8 cellular contexts compared by ENCODE assay signal in genomic region chr3:70064194-70064787, GRCh38.
A peak's percentile ranks its signal among the peaks of the same experiment; 100 is the strongest.
DNase-seq lines count a peak whose midpoint lies in the region; ATAC-seq, FAIRE-seq and TF ChIP-seq lines count a peak whose summit lies in the region.

No MANE protein-coding gene starts in this region.

- H3K9me3 Mint-ChIP-seq in astrocyte (ENCODE audit: unreplicated experiment), result no peaks in the 10 kb centered on the region
- H3K9me3 Mint-ChIP-seq in CD8-positive, alpha-beta memory T cell, result no peaks in the 10 kb centered on the region

- H3K4me3 ChIP-seq in AG09309 (ENCODE audit: control insufficient read depth, low read depth, low read length) (no peak overlapping the region), MM.1S (ENCODE audit: low read length) (no peak overlapping the region), astrocyte (ENCODE audit: insufficient read depth, low read depth, low read length) (no peak overlapping the region), uterus (no peak overlapping the region)
- H3K4me3 ChIP-seq in CD8-positive, alpha-beta memory T cell (ENCODE audit: low read length), result no peak overlapping the region

- H3K9ac ChIP-seq in MM.1S (ENCODE audit: low read length) (no peak overlapping the region), astrocyte (ENCODE audit: low read length) (no peak overlapping the region)

- H3K27ac Mint-ChIP-seq in astrocyte (ENCODE audit: unreplicated experiment), result no peak overlapping the region
- H3K27ac Mint-ChIP-seq in CD8-positive, alpha-beta memory T cell, result no peak overlapping the region

- CTCF ChIA-PET in CD8-positive, alpha-beta memory T cell (lab: Charles Lee), result interaction anchor here (0.8 kb wide), 1 partner anchor 28 kb away, joined by 3 read pairs; no protein-coding TSS in a partner anchor

- DNase-seq in AG09309 (ENCODE audit: low read depth), result peak; percentile 4
- peak; percentile 28 for DNase-seq in MM.1S
- no peak for DNase-seq in astrocyte (ENCODE audit: low read depth)
- DNase-seq in kidney glomerular epithelial cell (lab: John Stamatoyannopoulos, UW), result peak; percentile 34
- peak in 1 of 2 donors; percentile 20 for DNase-seq in uterus
- DNase-seq in CD8-positive, alpha-beta memory T cell, result no peak

- POLR2A ChIA-PET in CD8-positive, alpha-beta memory T cell (lab: Charles Lee), result no interaction called here

- no peaks in the 10 kb centered on the region for H3K27me3 Mint-ChIP-seq in astrocyte (ENCODE audit: low read depth, unreplicated experiment)
- peaks cover 0 to 3% of the 10 kb centered on the region in 2 donors for H3K27me3 Mint-ChIP-seq in CD8-positive, alpha-beta memory T cell

- no peaks in the 10 kb centered on the region for H3K36me3 ChIP-seq in MM.1S (replicated peaks; ENCODE audit: insufficient read depth, low read length)
- H3K36me3 ChIP-seq in astrocyte (ENCODE audit: insufficient read depth, low read length), result no peaks in the 10 kb centered on the region
- no peaks in the 10 kb centered on the region for H3K36me3 ChIP-seq in uterus
- H3K36me3 ChIP-seq in CD8-positive, alpha-beta memory T cell (ENCODE audit: insufficient read depth, low read length), result no peaks in the 10 kb centered on the region

- no peaks in the 10 kb centered on the region for H3K9me2 ChIP-seq in MM.1S (replicated peaks; ENCODE audit: insufficient read depth, low read length)

- H3K9me3 ChIP-seq in MM.1S (replicated peaks; ENCODE audit: insufficient read depth, low read length) (no peaks in the 10 kb centered on the region), astrocyte (ENCODE audit: insufficient read depth, low read depth, low read length) (no peaks in the 10 kb centered on the region), uterus (no peaks in the 10 kb centered on the region)
- no peaks in the 10 kb centered on the region for H3K9me3 ChIP-seq in CD8-positive, alpha-beta memory T cell (ENCODE audit: low read length)

- H3K4me2 ChIP-seq in MM.1S (ENCODE audit: low read depth, low read length) (no peak overlapping the region), astrocyte (ENCODE audit: low read length) (no peak overlapping the region)

- ATAC-seq in GM21423 (IDR thresholded peaks at IDR 0.05; ENCODE audit: unreplicated experiment), result no peak

- H2AFZ ChIP-seq in MM.1S (ENCODE audit: low read length), result no peak overlapping the region
- H2AFZ ChIP-seq in astrocyte (ENCODE audit: low read depth, low read length), result no peak overlapping the region

- H3K79me2 ChIP-seq in MM.1S (ENCODE audit: low read length) (no peaks in the 10 kb centered on the region), astrocyte (ENCODE audit: insufficient read depth, low read length) (no peaks in the 10 kb centered on the region)

- H3K27ac ChIP-seq in MM.1S (ENCODE audit: low read length) (no peak overlapping the region), astrocyte (ENCODE audit: low read depth, low read length) (no peak overlapping the region), uterus (no peak overlapping the region)
- no peak overlapping the region for H3K27ac ChIP-seq in CD8-positive, alpha-beta memory T cell (ENCODE audit: low read depth, low read length)

- H4K20me1 ChIP-seq in MM.1S (ENCODE audit: insufficient read depth, low read length) (no peaks in the 10 kb centered on the region), astrocyte (ENCODE audit: insufficient read depth, low read length) (no peaks in the 10 kb centered on the region)

- no peaks in the 10 kb centered on the region for H3K27me3 ChIP-seq in MM.1S (replicated peaks; ENCODE audit: insufficient read depth, low read length)
- peaks cover under 1% of the 10 kb centered on the region for H3K27me3 ChIP-seq in astrocyte (ENCODE audit: insufficient read depth, low read length)
- no peaks in the 10 kb centered on the region for H3K27me3 ChIP-seq in uterus
- H3K27me3 ChIP-seq in CD8-positive, alpha-beta memory T cell (ENCODE audit: insufficient read depth, low read length, poor library complexity, severe bottlenecking), result no peaks in the 10 kb centered on the region

- H3K4me1 ChIP-seq in MM.1S (ENCODE audit: low read length), result no peaks in the 10 kb centered on the region
- peaks cover 7% of the 10 kb centered on the region for H3K4me1 ChIP-seq in astrocyte (ENCODE audit: insufficient read depth, low read length)
- no peaks in the 10 kb centered on the region for H3K4me1 ChIP-seq in uterus
- H3K4me1 ChIP-seq in CD8-positive, alpha-beta memory T cell (ENCODE audit: insufficient read depth, low read length), result no peaks in the 10 kb centered on the region

- TF ChIP-seq POLR2A in uterus (IDR thresholded peaks at IDR 0.05), result no peak

- TF ChIP-seq CTCF in AG09309 (IDR thresholded peaks at IDR 0.05; ENCODE audit: control insufficient read depth, insufficient read depth, low read depth, low read length, missing control alignments) (peak; percentile 63), GM12873 (IDR thresholded peaks at IDR 0.05; ENCODE audit: insufficient read depth, low read depth, low read length, missing control alignments) (peak; percentile 60), MM.1S (IDR thresholded peaks at IDR 0.05; ENCODE audit: low read length) (peak; percentile 70), astrocyte (IDR thresholded peaks at IDR 0.05; ENCODE audit: insufficient read depth, low read depth, low read length) (peak; percentile 83), uterus (IDR thresholded peaks at IDR 0.05) (peak; percentile 45 to 76 (median 64))

- intact Hi-C loops in uterus (cut with DNase I; ENCODE audit: low total_unique reads), result no loop called here

- peak overlapping the region; percentile 54 for H3K4me3 Mint-ChIP-seq in astrocyte (ENCODE audit: unreplicated experiment)
- H3K4me3 Mint-ChIP-seq in CD8-positive, alpha-beta memory T cell, result no peak overlapping the region

- FAIRE-seq in astrocyte (lab: Jason Lieb, UNC), result peak; percentile 23

- peaks cover 20% of the 10 kb centered on the region for H3K4me1 Mint-ChIP-seq in astrocyte (ENCODE audit: low read depth, unreplicated experiment)
- H3K4me1 Mint-ChIP-seq in CD8-positive, alpha-beta memory T cell, result no peaks in the 10 kb centered on the region

- no peaks in the 10 kb centered on the region for H3K36me3 Mint-ChIP-seq in astrocyte (ENCODE audit: low read depth, unreplicated experiment)
- no peaks in the 10 kb centered on the region for H3K36me3 Mint-ChIP-seq in CD8-positive, alpha-beta memory T cell

- no peaks in the 10 kb centered on the region for H3F3A ChIP-seq in MM.1S (ENCODE audit: insufficient read depth, low read length)

Comparison
In these comparisons a context has a peak if more than half of its experiments do, and no peak if none do; other contexts are left out.
1. DNase-seq: peak in AG09309 (single experiment), MM.1S (single experiment) and kidney glomerular epithelial cell (single experiment); none in astrocyte (single experiment) and CD8-positive, alpha-beta memory T cell (0 of 5).
2. Peak in every context shown above with its lines, with median percentiles within 50 percentile points of each other: CTCF ChIP-seq.